25 cellular contexts compared by ENCODE assay signal in the genomic region with DNA sequence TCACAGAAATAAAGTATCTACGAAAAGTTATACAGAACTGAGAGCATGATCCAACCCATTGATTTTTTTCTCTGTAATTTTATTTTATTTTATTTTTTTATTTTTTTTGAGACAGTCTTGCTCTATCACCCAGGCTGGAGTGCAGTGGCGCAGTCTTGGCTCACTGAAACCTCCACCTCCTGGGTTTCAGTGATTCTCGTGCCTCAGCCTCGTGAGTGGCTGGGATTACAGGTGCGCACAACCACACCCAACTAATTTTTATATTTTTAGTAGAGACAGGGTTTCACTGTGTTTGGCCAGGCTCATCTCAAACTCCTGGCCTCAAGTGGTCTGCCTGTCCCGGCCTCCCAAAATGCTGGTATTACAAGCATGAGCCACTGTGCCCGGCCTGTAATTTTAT.
"Had no signal": no experiment of that assay in that cellular context is flagged by ENCODE, and none has a peak within 500 bp of the region (broad histone marks: within the 10 kb centered on the region; RNA-seq: fewer than 3 reads in every experiment).

No MANE protein-coding gene starts in this region.

- H3K4me3 Mint-ChIP-seq: dendritic cell treated with granulocyte-macrophage colony-stimulating factor and Interleukin-4, amounts not matched to agents 40 ng/mL and 50 ng/mL, for 4 days; effector memory CD8-positive, alpha-beta T cell; endodermal cell had no signal

- H3K27ac Mint-ChIP-seq: dendritic cell treated with granulocyte-macrophage colony-stimulating factor and Interleukin-4, amounts not matched to agents 40 ng/mL and 50 ng/mL, for 4 days; effector memory CD8-positive, alpha-beta T cell; endodermal cell had no signal

- H3K4me3 ChIP-seq: colonic mucosa, coronary artery, dorsolateral prefrontal cortex, esophagus muscularis mucosa, esophagus squamous epithelium, gastrocnemius medialis, gastroesophageal sphincter, heart left ventricle, heart right ventricle had no signal

- DNase-seq: colonic mucosa; cortex of kidney; dermis blood vessel endothelial cell; dorsolateral prefrontal cortex; effector CD4-positive, alpha-beta T cell; effector CD8-positive, alpha-beta T cell; effector memory CD4-positive, alpha-beta T cell; effector memory CD8-positive, alpha-beta T cell; endodermal cell; erythroblast; esophagus squamous epithelium; foreskin fibroblast; foreskin keratinocyte; foreskin melanocyte; gastrocnemius medialis; glutamatergic neuron; head of caudate nucleus; heart left ventricle; heart right ventricle had no signal

- H3K36me3 ChIP-seq: colonic mucosa had no signal

- H3K27ac ChIP-seq: colonic mucosa, coronary artery, dorsolateral prefrontal cortex, epithelial cell of prostate, esophagus muscularis mucosa, esophagus squamous epithelium, foreskin keratinocyte, gastrocnemius medialis, gastroesophageal sphincter, heart left ventricle, heart right ventricle had no signal

- H3K4me1 Mint-ChIP-seq: endodermal cell had no signal

- H3K4me1 ChIP-seq: colonic mucosa, esophagus squamous epithelium, foreskin keratinocyte, gastrocnemius medialis, gastroesophageal sphincter, heart left ventricle had no signal

- H3K9me3 ChIP-seq: colonic mucosa, gastrocnemius medialis had no signal

- ATAC-seq: effector memory CD8-positive, alpha-beta T cell; esophagus mucosa; foreskin keratinocyte; gastrocnemius medialis; gastroesophageal sphincter; heart left ventricle; heart right ventricle had no signal

- H3K27me3 ChIP-seq: colonic mucosa, dorsolateral prefrontal cortex, esophagus muscularis mucosa, esophagus squamous epithelium, foreskin keratinocyte, gastrocnemius medialis, gastroesophageal sphincter, heart left ventricle, heart right ventricle had no signal

- H3K27me3 Mint-ChIP-seq: dendritic cell treated with granulocyte-macrophage colony-stimulating factor and Interleukin-4, amounts not matched to agents 40 ng/mL and 50 ng/mL, for 4 days; effector memory CD8-positive, alpha-beta T cell had no signal
